10 cellular contexts compared by ENCODE assay signal in the genomic region with DNA sequence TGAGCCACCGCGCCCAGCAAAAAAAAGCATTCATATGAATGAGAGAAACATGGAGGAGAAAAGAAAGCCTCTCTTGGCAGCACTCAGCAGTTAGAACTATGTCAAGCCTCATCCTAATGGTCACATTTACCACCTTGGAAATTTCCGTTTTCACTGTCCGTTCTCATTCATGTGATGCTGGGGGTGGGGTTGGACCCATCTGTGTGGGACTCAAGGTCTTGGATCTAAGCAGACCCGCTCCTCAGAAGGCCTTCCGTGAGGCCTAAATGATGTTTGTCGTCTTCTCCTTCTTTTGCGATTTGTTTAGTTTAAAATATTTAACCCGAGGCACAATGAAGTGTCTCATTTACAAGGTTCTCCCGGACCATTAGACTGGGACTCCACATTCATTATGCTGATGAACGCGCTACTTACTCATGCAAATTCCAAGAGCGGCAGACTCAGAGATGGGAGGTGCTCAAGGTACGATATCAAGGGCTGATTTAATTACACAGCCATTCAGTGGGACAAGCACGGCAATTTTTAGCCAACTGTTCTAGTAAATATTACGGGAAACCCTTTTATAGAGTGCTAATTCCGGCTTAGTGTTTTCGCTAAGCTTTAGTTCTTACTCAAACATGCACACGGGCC.
DNase-seq lines count a peak whose midpoint lies in the region; ATAC-seq, FAIRE-seq and TF ChIP-seq lines count a peak whose summit lies in the region.
"Had no signal": no experiment of that assay in that cellular context is flagged by ENCODE, and none has a peak within 500 bp of the region (broad histone marks: within the 10 kb centered on the region; RNA-seq: fewer than 3 reads in every experiment).

No MANE protein-coding gene starts in this region.

- H3K4me1 ChIP-seq in PC-3 (ENCODE audit: insufficient read depth, low read length) (peaks cover 11% of the 10 kb centered on the region), smooth muscle cell (ENCODE audit: low read depth) (peaks cover 18% of the 10 kb centered on the region)

- no peaks in the 10 kb centered on the region for H3K79me2 ChIP-seq in PC-3 (ENCODE audit: low read length)
- H3K79me2 ChIP-seq in smooth muscle cell (ENCODE audit: low read depth), result no peaks in the 10 kb centered on the region

- H2AFZ ChIP-seq in PC-3 (ENCODE audit: low read length), result peak overlapping the region; percentile 78
- H2AFZ ChIP-seq in smooth muscle cell (ENCODE audit: low read depth), result no peak overlapping the region

- WGBS in smooth muscle cell (ENCODE audit: low lambda C conversion rate), result 31% methylated on average over 19 of the region's 19 CpGs

- H3K4me3 ChIP-seq in PC-3 (ENCODE audit: low read length), result peak overlapping the region; percentile 67
- H3K4me3 ChIP-seq in smooth muscle cell, result peak overlapping the region; percentile 58

- no peaks in the 10 kb centered on the region for H3K9me3 ChIP-seq in PC-3 (ENCODE audit: low read length)
- H3K9me3 ChIP-seq in smooth muscle cell (replicated peaks; ENCODE audit: low read depth), result no peaks in the 10 kb centered on the region

- H3K9ac ChIP-seq in PC-3 (ENCODE audit: low read length) (peak overlapping the region; percentile 13; the same call in 1 of the 2 replicates), smooth muscle cell (ENCODE audit: low read depth) (no peak overlapping the region)

- BruUV-seq in PC-3 (replicated peaks; lab: Mats Ljungman, UMichigan), result no TSS peak

- peak overlapping the region; percentile 82 for H3K4me2 ChIP-seq in PC-3 (ENCODE audit: low read length)
- peak overlapping the region; percentile 98 for H3K4me2 ChIP-seq in smooth muscle cell

- H3K27ac ChIP-seq in PC-3 (ENCODE audit: low read length) (no peak overlapping the region), smooth muscle cell (ENCODE audit: low read depth) (no peak overlapping the region)
- H3K27ac ChIP-seq: 22Rv1 had no signal

- TF ChIP-seq POLR2A in H54 (IDR thresholded peaks at IDR 0.05; ENCODE audit: low read depth, low read length), result no peak

- H3K9me2 ChIP-seq in PC-3 (replicated peaks; ENCODE audit: low read length), result no peaks in the 10 kb centered on the region

- H3K27me3 ChIP-seq in PC-3 (ENCODE audit: low read length), result no peaks in the 10 kb centered on the region
- no peaks in the 10 kb centered on the region for H3K27me3 ChIP-seq in smooth muscle cell (ENCODE audit: low read depth)

- no peaks in the 10 kb centered on the region for H4K20me1 ChIP-seq in PC-3 (ENCODE audit: low read length)
- H4K20me1 ChIP-seq in smooth muscle cell (ENCODE audit: low read depth), result peaks cover 53% of the 10 kb centered on the region

- TF ChIP-seq CTCF in PC-3 (conservative IDR thresholded peaks at IDR 0.05; ENCODE audit: low read depth, low read length), result no peak
- no peak for TF ChIP-seq CTCF in smooth muscle cell (IDR thresholded peaks at IDR 0.05; ENCODE audit: borderline replicate concordance, insufficient read depth, poor library complexity, severe bottlenecking)
- TF ChIP-seq CTCF in GM10266 (IDR thresholded peaks at IDR 0.05; ENCODE audit: control insufficient read depth, insufficient read depth, low read depth, missing control alignments), result no peak

- H3F3A ChIP-seq in PC-3 (ENCODE audit: low read length, unreplicated experiment), result no peaks in the 10 kb centered on the region
- peaks cover 9% of the 10 kb centered on the region for H3F3A ChIP-seq in smooth muscle cell (ENCODE audit: low read depth)

- DNase-seq in NCI-H1105 treated with DMSO at 0.1 percent for 48 hours (lab: John Stamatoyannopoulos, UW) (peak; percentile 21), NCI-H1105 (lab: John Stamatoyannopoulos, UW) (no peak), PC-3 (peak; percentile 22), germinal center (ENCODE audit: low spot score) (peak; percentile 14), smooth muscle cell (lab: John Stamatoyannopoulos, UW; ENCODE audit: unreplicated experiment) (no peak), AG08396 (ENCODE audit: low spot score) (no peak), H54 (ENCODE audit: insufficient read length, low spot score) (no peak), GM10266 (ENCODE audit: extremely low spot score) (no peak)
- DNase-seq: T1000 had no signal

- peak; percentile 26 for ATAC-seq in PC-3

- no peaks in the 10 kb centered on the region for H3K36me3 ChIP-seq in PC-3 (ENCODE audit: low read depth, low read length)
- no peaks in the 10 kb centered on the region for H3K36me3 ChIP-seq in smooth muscle cell (ENCODE audit: low read depth)

- no peak for FAIRE-seq in H54 (lab: Jason Lieb, UNC)

- CTCF ChIA-PET in PC-3 (lab: Charles Lee), result no interaction called here

- intact Hi-C loops in PC-3 (cut with micrococcal nuclease), result no loop called here

- POLR2A ChIA-PET in PC-3 (lab: Charles Lee; ENCODE audit: unreplicated experiment), result no interaction called here

Comparison
In these comparisons a context has a peak if more than half of its experiments do, and no peak if none do; other contexts are left out.
1. DNase-seq: peak in NCI-H1105 treated with DMSO at 0.1 percent for 48 hours (single experiment), PC-3 (single experiment) and germinal center (single experiment); none in NCI-H1105 (single experiment), smooth muscle cell (single experiment), AG08396 (single experiment), H54 (single experiment) and GM10266 (single experiment).